ENCODE assay signal across 20 cellular contexts in the genomic region with DNA sequence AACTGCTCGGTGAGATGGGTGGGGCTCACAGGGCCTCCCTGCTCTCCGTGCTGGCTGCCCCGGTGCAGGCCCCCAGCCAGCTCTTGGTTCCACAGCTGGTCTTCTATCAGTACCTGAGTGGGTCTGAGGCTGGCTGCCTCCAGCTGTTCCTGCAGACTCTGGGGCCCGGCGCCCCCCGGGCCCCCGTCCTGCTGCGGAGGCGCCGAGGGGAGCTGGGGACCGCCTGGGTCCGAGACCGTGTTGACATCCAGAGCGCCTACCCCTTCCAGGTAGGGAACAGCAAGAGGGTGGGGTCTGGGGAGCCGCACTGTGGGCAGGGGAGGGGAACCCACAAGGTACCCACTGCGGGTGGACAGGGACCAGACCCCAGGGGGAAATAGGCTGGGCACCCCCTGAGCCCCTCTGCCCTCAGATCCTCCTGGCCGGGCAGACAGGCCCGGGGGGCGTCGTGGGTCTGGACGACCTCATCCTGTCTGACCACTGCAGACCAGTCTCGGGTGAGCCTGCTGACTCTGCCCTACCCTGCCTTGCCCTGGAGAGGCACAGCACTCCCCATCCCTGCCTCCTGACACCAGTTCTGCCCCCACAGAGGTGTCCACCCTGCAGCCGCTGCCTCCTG. TPM values are rescaled to one million over a fixed set of nuclear protein-coding genes. Genes with fewer than 3 reads are reported as not detected.
DNase-seq lines count a peak whose midpoint lies in the region; ATAC-seq, FAIRE-seq and TF ChIP-seq lines count a peak whose summit lies in the region.
"Had no signal": no experiment of that assay in that cellular context is flagged by ENCODE, and none has a peak within 500 bp of the region (broad histone marks: within the 10 kb centered on the region; RNA-seq: fewer than 3 reads in every experiment).

No MANE protein-coding gene starts in this region.

- intact Hi-C loops in Right ventricle myocardium superior (cut with DNase I), result no loop called here
- intact Hi-C loops in cardiac septum (cut with DNase I), result no loop called here
- intact Hi-C loops in sciatic nerve (cut with DNase I), result no loop called here

- DNase-seq in Right ventricle myocardium superior, result peak; percentile 35
- no peak for DNase-seq in cardiac septum (ENCODE audit: low spot score)
- no peak for DNase-seq in RWPE1 (ENCODE audit: low spot score)
- peak; percentile 61 for DNase-seq in islet precursor cell
- DNase-seq in sciatic nerve (ENCODE audit: low spot score), result peak; percentile 57
- no peak for DNase-seq in HEK293T (ENCODE audit: extremely low spot score)
- no peak for DNase-seq in GM12891 (ENCODE audit: insufficient read length, low spot score)
- DNase-seq in kidney glomerular epithelial cell (lab: John Stamatoyannopoulos, UW), result no peak
- DNase-seq: ACHN, GF-D8, Karpas-422, MM.1S, NCI-H1105, NCI-H187, NCI-H2171, NCI-H510A, NCI-H82, SIG-M5 had no signal

- FAIRE-seq in GM12891 (lab: Jason Lieb, UNC), result no peak
- FAIRE-seq: H54 had no signal

- ATAC-seq in Right ventricle myocardium superior (ENCODE audit: poor library complexity), result no peak
- ATAC-seq in sciatic nerve, result no peak

- H3K27ac ChIP-seq in RWPE1, result peak overlapping the region; percentile 98
- H3K27ac ChIP-seq: Peyer's patch had no signal

- POLR2A ChIA-PET in RWPE1 (lab: Yijun Ruan, JAX; ENCODE audit: low non-redundant PET) (no interaction called here), HEK293T (lab: Yijun Ruan, JAX) (no interaction called here)

- CTCF ChIA-PET in RWPE1 (lab: Yijun Ruan, JAX) (interaction anchor here (0.6 to 0.8 kb wide), 2 partner anchors 11 to 416 kb away, joined by 3 read pairs; no protein-coding TSS in a partner anchor), HEK293T (lab: Yijun Ruan, JAX) (interaction anchor here (0.6 kb wide), 1 partner anchor 181 kb away, joined by 3 read pairs; no protein-coding TSS in a partner anchor)

- no peak for TF ChIP-seq POLR2A in GM12891 (IDR thresholded peaks at IDR 0.05; ENCODE audit: low read depth, low read length)

- TF ChIP-seq CTCF in RWPE1 (conservative IDR thresholded peaks at IDR 0.05; ENCODE audit: low read depth), result no peak

TF ChIP-seq in HEK293T, 16 proteins besides CTCF, POLR2A, EP300 and RAD21:
- TF ChIP-seq L3MBTL2 (conservative IDR thresholded peaks at IDR 0.05), result no peak
- no peak for TF ChIP-seq ELF4 (IDR thresholded peaks at IDR 0.05)
- TF ChIP-seq SP1 (IDR thresholded peaks at IDR 0.05), result no peak
- no peak for TF ChIP-seq FOXM1 (IDR thresholded peaks at IDR 0.05; ENCODE audit: borderline replicate concordance)
- TF ChIP-seq HDGF (IDR thresholded peaks at IDR 0.05; ENCODE audit: borderline replicate concordance), result no peak
- no peak for TF ChIP-seq SUZ12 (IDR thresholded peaks at IDR 0.05)
- no peak for TF ChIP-seq PKNOX1 (IDR thresholded peaks at IDR 0.05)
- no peak for TF ChIP-seq TARDBP (IDR thresholded peaks at IDR 0.05)
- TF ChIP-seq CTBP1 (IDR thresholded peaks at IDR 0.05; ENCODE audit: borderline replicate concordance), result no peak
- TF ChIP-seq BHLHE40 (IDR thresholded peaks at IDR 0.05; ENCODE audit: borderline replicate concordance), result no peak
- no peak for TF ChIP-seq FOXK2 (IDR thresholded peaks at IDR 0.05)

TF ChIP-seq in GM12891, 5 proteins besides CTCF, POLR2A, EP300 and RAD21:
- TF ChIP-seq TAF1 (IDR thresholded peaks at IDR 0.05; ENCODE audit: low read depth, low read length) (no peak), SPI1 (IDR thresholded peaks at IDR 0.05; ENCODE audit: low read depth, low read length) (no peak), POU2F2 (IDR thresholded peaks at IDR 0.05; ENCODE audit: low read depth, low read length) (no peak), POLR2AphosphoS5 (IDR thresholded peaks at IDR 0.05; ENCODE audit: low read depth, low read length) (no peak), PAX5 (IDR thresholded peaks at IDR 0.05; ENCODE audit: insufficient read depth, low read length, severe bottlenecking) (no peak)

RNA-seq across cellular contexts. Expression of gene MAMDC4, which starts 2.8 kb away (rescaled TPM):
- total RNA-seq in Right ventricle myocardium superior (13.2 TPM), cardiac septum (11.0 TPM), sciatic nerve (3.0 TPM)
- 4.4 TPM for polyA plus RNA-seq in GM12891 (2012; ENCODE audit: low read depth, missing spikeins)

RNA-seq across cellular contexts. Expression of gene PHPT1, which starts 5.7 kb away (rescaled TPM):
- total RNA-seq in Right ventricle myocardium superior (345 TPM), cardiac septum (296 TPM), sciatic nerve (76.4 TPM)
- polyA plus RNA-seq in GM12891 (2012; ENCODE audit: low read depth, missing spikeins), result 204 TPM

RNA-seq across cellular contexts. Expression of gene EDF1, which starts 11.2 kb away (rescaled TPM):
- total RNA-seq in Right ventricle myocardium superior (325 TPM), cardiac septum (293 TPM), sciatic nerve (201 TPM)
- polyA plus RNA-seq in GM12891 (2012; ENCODE audit: low read depth, missing spikeins), result 423 TPM

RNA-seq across cellular contexts. Expression of gene AJM1, which starts 12.7 kb away (rescaled TPM):
- total RNA-seq in Right ventricle myocardium superior, result 7.3 TPM
- 8.6 TPM for total RNA-seq in cardiac septum
- 3.1 TPM for total RNA-seq in sciatic nerve
- 1.8 TPM for polyA plus RNA-seq in GM12891 (2012; ENCODE audit: low read depth, missing spikeins)

RNA-seq across cellular contexts. Expression of gene TRAF2, which starts 31.4 kb away (rescaled TPM):
- 9.1 TPM for total RNA-seq in Right ventricle myocardium superior
- total RNA-seq in cardiac septum, result 10.2 TPM
- total RNA-seq in sciatic nerve, result 17.0 TPM
- 14.1 TPM for polyA plus RNA-seq in GM12891 (2012; ENCODE audit: low read depth, missing spikeins)

Comparison
In these comparisons a context has a peak if more than half of its experiments do, and no peak if none do; other contexts are left out.
1. DNase-seq: peak in Right ventricle myocardium superior (single experiment), islet precursor cell (single experiment) and sciatic nerve (single experiment); none in cardiac septum (single experiment), RWPE1 (single experiment), HEK293T (single experiment), GM12891 (single experiment) and kidney glomerular epithelial cell (single experiment).